Comparison of ENCODE assay signal across 8 cellular contexts in genomic region chr5:159310492-159310891, GRCh38. TPM values are rescaled to one million over a fixed set of nuclear protein-coding genes. Genes with fewer than 3 reads are reported as not detected.
DNase-seq lines count a peak whose midpoint lies in the region; ATAC-seq and TF ChIP-seq lines count a peak whose summit lies in the region.

No MANE protein-coding gene starts in this region.

- no peaks in the 10 kb centered on the region for H3K79me1 ChIP-seq in mesendoderm (ENCODE audit: low read length)

- H3K4me3 ChIP-seq in astrocyte of the spinal cord (ENCODE audit: low read depth, low read length) (peak overlapping the region; percentile 15), mesendoderm (ENCODE audit: low read length) (no peak overlapping the region), BE2C (ENCODE audit: low read depth, low read length) (no peak overlapping the region; the same call in 1 of the 2 replicates)

- no peaks in the 10 kb centered on the region for H3K79me2 ChIP-seq in mesendoderm (ENCODE audit: control insufficient read depth, insufficient read depth, low read length)

- H3K4me1 ChIP-seq in mesendoderm (ENCODE audit: control insufficient read depth, low read depth, low read length) (no peaks in the 10 kb centered on the region), BE2C (no peaks in the 10 kb centered on the region)

- no peak overlapping the region for H2AK5ac ChIP-seq in mesendoderm (ENCODE audit: low read length)

- peak overlapping the region; percentile 17 for H3K4me2 ChIP-seq in mesendoderm (ENCODE audit: low read length)

- H2BK15ac ChIP-seq in mesendoderm (replicated peaks; ENCODE audit: low read depth), result no peak overlapping the region

- no peak overlapping the region for H4K8ac ChIP-seq in mesendoderm (ENCODE audit: low read depth, low read length)

- no peaks in the 10 kb centered on the region for H3K36me3 ChIP-seq in mesendoderm (ENCODE audit: control insufficient read depth, insufficient read depth, low read length)
- H3K36me3 ChIP-seq in BE2C, result no peaks in the 10 kb centered on the region

- peak overlapping the region; percentile 25 for H3K9ac ChIP-seq in mesendoderm (ENCODE audit: low read length)

- H3K27me3 ChIP-seq in mesendoderm (ENCODE audit: insufficient read depth, low read length, poor library complexity), result no peaks in the 10 kb centered on the region
- peaks cover 38% of the 10 kb centered on the region for H3K27me3 ChIP-seq in BE2C

- H3K18ac ChIP-seq in mesendoderm (ENCODE audit: low read length), result no peak overlapping the region

- H3K27ac ChIP-seq in mesendoderm (ENCODE audit: low read depth, low read length), result no peak overlapping the region

- in situ Hi-C loops in astrocyte of the spinal cord (cut with HindIII; ENCODE audit: low sequenced_read_pairs), result no loop called here

- no peaks in the 10 kb centered on the region for H3K9me3 ChIP-seq in BE2C

- TF ChIP-seq CTCF in astrocyte of the spinal cord (IDR thresholded peaks at IDR 0.05; ENCODE audit: low read depth, low read length), result no peak
- no peak for TF ChIP-seq CTCF in BE2C (IDR thresholded peaks at IDR 0.05; ENCODE audit: low read depth, low read length)

- no peak overlapping the region for H4K5ac ChIP-seq in mesendoderm (ENCODE audit: low read length)

- H3K4ac ChIP-seq in mesendoderm (ENCODE audit: low read depth, low read length), result no peak overlapping the region

- H3K56ac ChIP-seq in mesendoderm (ENCODE audit: low read length), result peak overlapping the region; percentile 39

- H2BK120ac ChIP-seq in mesendoderm (ENCODE audit: low read depth, low read length), result no peak overlapping the region

- WGBS in mesendoderm (ENCODE audit: extremely low coverage, insufficient coverage, low lambda C conversion rate), result no CpG with 5 or more reads among the region's 27 CpGs

- DNase-seq in ELF-1 (ENCODE audit: low read depth, low spot score) (peak; percentile 64), NCI-H510A treated with DMSO at 0.1 percent for 48 hours (lab: John Stamatoyannopoulos, UW) (peak; percentile 11), astrocyte of the spinal cord (ENCODE audit: low read depth, low spot score) (peak; percentile 29), mesendoderm (peak; percentile 53), kidney glomerular epithelial cell (lab: John Stamatoyannopoulos, UW) (no peak), NCI-H524 treated with DMSO at 0.1 percent for 48 hours (lab: John Stamatoyannopoulos, UW) (no peak), BE2C (no peak)

- no peak overlapping the region for H2BK5ac ChIP-seq in mesendoderm (ENCODE audit: low read length)

- ATAC-seq in GM18517 (IDR thresholded peaks at IDR 0.05; ENCODE audit: unreplicated experiment), result no peak

- no peak overlapping the region for H3K23ac ChIP-seq in mesendoderm (ENCODE audit: low read length)

RNA-seq across cellular contexts. Expression of gene IL12B, which starts 19.8 kb away (rescaled TPM):
- polyA plus RNA-seq in mesendoderm (2013, experiment 1 of 2), result 0.01 TPM
- polyA plus RNA-seq in mesendoderm (2013, experiment 2 of 2), result 0.03 TPM
- not detected for polyA plus RNA-seq in BE2C (2012; ENCODE audit: insufficient read depth, insufficient read length, low read depth)

RNA-seq across cellular contexts. Expression of gene UBLCP1, which starts 47.4 kb away (rescaled TPM):
- polyA plus RNA-seq in mesendoderm (2013, experiment 1 of 2), result 52.4 TPM
- polyA plus RNA-seq in mesendoderm (2013, experiment 2 of 2), result 54.1 TPM
- polyA plus RNA-seq in BE2C (2012; ENCODE audit: insufficient read depth, insufficient read length, low read depth), result 24.5 TPM

Comparison
In these comparisons a context has a peak if more than half of its experiments do, and no peak if none do; other contexts are left out.
1. DNase-seq: peak in ELF-1 (single experiment), NCI-H510A treated with DMSO at 0.1 percent for 48 hours (single experiment), astrocyte of the spinal cord (single experiment) and mesendoderm (single experiment); none in kidney glomerular epithelial cell (single experiment), NCI-H524 treated with DMSO at 0.1 percent for 48 hours (single experiment) and BE2C (single experiment).